9 cellular contexts compared by ENCODE assay signal in the genomic region with DNA sequence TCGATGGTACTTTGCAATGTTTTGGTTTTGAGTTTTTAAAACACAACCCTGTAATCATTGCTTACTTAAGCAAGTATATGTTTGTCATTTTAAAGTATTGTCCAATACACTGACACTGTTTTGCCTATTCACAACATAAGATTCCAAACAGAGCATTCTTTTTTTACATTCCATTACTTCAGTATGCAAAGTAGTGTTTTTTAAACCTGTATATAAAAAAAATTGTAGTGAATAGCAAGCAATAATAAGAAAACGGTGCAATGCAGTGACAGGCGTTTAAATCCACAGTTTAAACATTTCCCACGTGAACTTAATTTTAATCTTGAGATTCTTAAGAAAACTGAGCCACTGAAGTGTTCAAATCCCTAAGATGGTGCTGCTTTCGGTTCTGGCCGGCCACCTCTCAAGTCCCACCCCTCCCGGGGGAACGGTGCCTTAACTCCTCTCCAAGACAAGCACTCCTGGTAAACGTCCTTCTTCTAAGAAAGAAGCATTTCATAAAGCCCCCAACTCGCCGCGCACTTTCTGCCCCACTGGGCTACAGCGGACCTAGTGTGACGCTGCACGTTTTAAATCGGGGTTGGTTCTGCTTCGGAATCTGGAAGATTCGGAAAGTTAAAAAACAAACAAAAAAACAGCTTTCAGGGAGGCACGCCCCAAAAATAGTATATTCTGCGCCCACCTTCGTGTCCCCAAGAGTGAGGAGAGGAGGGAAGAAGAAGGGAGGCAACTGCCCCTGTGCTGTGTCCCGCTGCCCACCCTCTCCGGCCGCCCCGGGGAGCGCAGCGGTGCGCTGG. TPM values are rescaled to one million over a fixed set of nuclear protein-coding genes. Genes with fewer than 3 reads are reported as not detected.
A peak's percentile ranks its signal among the peaks of the same experiment; 100 is the strongest.
DNase-seq lines count a peak whose midpoint lies in the region; ATAC-seq and TF ChIP-seq lines count a peak whose summit lies in the region.
"Had no signal": no experiment of that assay in that cellular context is flagged by ENCODE, and none has a peak within 500 bp of the region (broad histone marks: within the 10 kb centered on the region; RNA-seq: fewer than 3 reads in every experiment).

No MANE protein-coding gene starts in this region.

- no peak for DNase-seq in T-helper 2 cell treated with Interferon-gamma antibody and Interleukin-4, amounts not matched to agents 5 μg/mL and 100 μg/mL, for 36 hours (ENCODE audit: low spot score)
- DNase-seq in T-helper 2 cell: no peak
- DNase-seq in lung (ENCODE audit: low spot score): no peak
- no peak for DNase-seq in transverse colon
- DNase-seq in SHP77 (lab: John Stamatoyannopoulos, UW): no peak
- DNase-seq in naive thymus-derived CD8-positive, alpha-beta T cell: no peak

- H3K4me3 ChIP-seq in ectodermal cell (ENCODE audit: insufficient read depth, low read depth, low read length): peak overlapping the region; percentile 41
- peak overlapping the region; percentile 56 for H3K4me3 ChIP-seq in lung
- H3K4me3 ChIP-seq in transverse colon: peak overlapping the region; percentile 16 to 65 (median 54)
- H3K4me3 ChIP-seq: BLaER1 treated with 17β-estradiol and CSF1 and Interleukin-3, amounts not matched to agents 10 nM and 100 nM had no signal

- no peak for ATAC-seq in lung (ENCODE audit: insufficient read depth, low FRiP score)
- ATAC-seq in naive thymus-derived CD8-positive, alpha-beta T cell: no peak
- ATAC-seq in GM18520 (IDR thresholded peaks at IDR 0.05; ENCODE audit: unreplicated experiment): no peak

- no peaks in the 10 kb centered on the region for H3K4me1 Mint-ChIP-seq in T-helper 2 cell treated with Interferon-gamma antibody and Interleukin-4, amounts not matched to agents 5 μg/mL and 100 μg/mL, for 36 hours (ENCODE audit: low read depth)
- H3K4me1 Mint-ChIP-seq in naive thymus-derived CD8-positive, alpha-beta T cell: peaks cover 0 to 5% (median 2%) of the 10 kb centered on the region in 4 donors

- H3K27ac Mint-ChIP-seq in T-helper 2 cell treated with Interferon-gamma antibody and Interleukin-4, amounts not matched to agents 5 μg/mL and 100 μg/mL, for 36 hours: no peak overlapping the region
- H3K27ac Mint-ChIP-seq in naive thymus-derived CD8-positive, alpha-beta T cell: peak overlapping the region in 1 of 10 donors; percentile 13

- H3K9me3 Mint-ChIP-seq in T-helper 2 cell treated with Interferon-gamma antibody and Interleukin-4, amounts not matched to agents 5 μg/mL and 100 μg/mL, for 36 hours: no peaks in the 10 kb centered on the region
- H3K9me3 Mint-ChIP-seq in naive thymus-derived CD8-positive, alpha-beta T cell: peaks cover 0 to 18% (median 9%) of the 10 kb centered on the region in 9 donors

- TF ChIP-seq CTCF in lung (IDR thresholded peaks at IDR 0.05; ENCODE audit: control extremely low read depth, extremely low read depth) (no peak), transverse colon (IDR thresholded peaks at IDR 0.05) (no peak)

- H3K4me3 Mint-ChIP-seq in T-helper 2 cell treated with Interferon-gamma antibody and Interleukin-4, amounts not matched to agents 5 μg/mL and 100 μg/mL, for 36 hours: peak overlapping the region; percentile 29
- H3K4me3 Mint-ChIP-seq in naive thymus-derived CD8-positive, alpha-beta T cell: peak overlapping the region in 4 of 10 donors; percentile 8 to 56 (median 36)

- POLR2A ChIA-PET in naive thymus-derived CD8-positive, alpha-beta T cell (lab: Charles Lee): no interaction called here

- H3K27me3 Mint-ChIP-seq in T-helper 2 cell treated with Interferon-gamma antibody and Interleukin-4, amounts not matched to agents 5 μg/mL and 100 μg/mL, for 36 hours (ENCODE audit: low read depth): peaks cover 29% of the 10 kb centered on the region
- peaks cover 14 to 58% (median 39%) of the 10 kb centered on the region in 5 donors for H3K27me3 Mint-ChIP-seq in naive thymus-derived CD8-positive, alpha-beta T cell

- in situ Hi-C loops in transverse colon (cut with MboI; ENCODE audit: low pct_ligation_motif_present in 1 of 4, low pct_unique_long_range_greater_than_20kb in 1 of 4, low sequenced_read_pairs in 3 of 4): no loop called here

- no peaks in the 10 kb centered on the region for H3K4me1 ChIP-seq in ectodermal cell (ENCODE audit: control insufficient read depth, insufficient read depth, low read length)
- peaks cover 7 to 11% of the 10 kb centered on the region in 2 donors for H3K4me1 ChIP-seq in lung (ENCODE audit: control insufficient read depth in 2 of 2, insufficient read depth in 2 of 2, low read length in 2 of 2)
- H3K4me1 ChIP-seq in transverse colon: peaks cover 0 to 34% (median 22%) of the 10 kb centered on the region in 4 donors
- H3K4me1 ChIP-seq: BLaER1 treated with 17β-estradiol and CSF1 and Interleukin-3, amounts not matched to agents 10 nM and 100 nM had no signal

- H3K36me3 ChIP-seq in ectodermal cell (ENCODE audit: control insufficient read depth, insufficient read depth, low read length): no peaks in the 10 kb centered on the region
- no peaks in the 10 kb centered on the region for H3K36me3 ChIP-seq in lung (ENCODE audit: control insufficient read depth in 2 of 2, insufficient read depth in 2 of 2, low read length in 2 of 2)
- H3K36me3 ChIP-seq in transverse colon: no peaks in the 10 kb centered on the region
- H3K36me3 ChIP-seq: BLaER1 treated with 17β-estradiol and CSF1 and Interleukin-3, amounts not matched to agents 10 nM and 100 nM had no signal

- intact Hi-C loops in transverse colon (cut with DNase I; ENCODE audit: low total_unique reads): loop anchor here (5.0 kb wide), 1 partner anchor 61 kb away; no protein-coding TSS in a partner anchor

- no peak for TF ChIP-seq EP300 in transverse colon (IDR thresholded peaks at IDR 0.05; ENCODE audit: low read depth)

- no peak for TF ChIP-seq POLR2A in transverse colon (IDR thresholded peaks at IDR 0.05)

- no peaks in the 10 kb centered on the region for H3K36me3 Mint-ChIP-seq in T-helper 2 cell treated with Interferon-gamma antibody and Interleukin-4, amounts not matched to agents 5 μg/mL and 100 μg/mL, for 36 hours (ENCODE audit: low read depth)
- peaks cover 0 to 2% (median 0%) of the 10 kb centered on the region in 3 donors for H3K36me3 Mint-ChIP-seq in naive thymus-derived CD8-positive, alpha-beta T cell

- H3K27ac ChIP-seq in ectodermal cell (ENCODE audit: insufficient read depth, low read depth, low read length, poor library complexity, severe bottlenecking) (no peak overlapping the region), lung (ENCODE audit: low read depth in 1 of 2, low read length in 1 of 2) (peak overlapping the region; percentile 32 to 87), transverse colon (peak overlapping the region; percentile 70 to 82 (median 76))
- H3K27ac ChIP-seq: BLaER1 treated with 17β-estradiol and CSF1 and Interleukin-3, amounts not matched to agents 10 nM and 100 nM had no signal

- H3K27me3 ChIP-seq in ectodermal cell (ENCODE audit: control insufficient read depth, insufficient read depth, low read length, poor library complexity, severe bottlenecking): peaks cover 83% of the 10 kb centered on the region
- H3K27me3 ChIP-seq in lung (ENCODE audit: control insufficient read depth, insufficient read depth): peaks cover 6% of the 10 kb centered on the region
- H3K27me3 ChIP-seq in transverse colon: peaks cover 64% of the 10 kb centered on the region
- H3K27me3 ChIP-seq: BLaER1 treated with 17β-estradiol and CSF1 and Interleukin-3, amounts not matched to agents 10 nM and 100 nM had no signal

- WGBS in ectodermal cell, 2 experiments: 1 to 6% methylated on average over 27 to 28 of the region's 28 CpGs
- WGBS in lung, 2 donors: 4 to 5% methylated on average over 28 of the region's 28 CpGs
- WGBS in transverse colon (ENCODE audit: low coverage in 1 of 2), 2 donors: 5 to 8% methylated on average over 5 to 28 of the region's 28 CpGs

- no peaks in the 10 kb centered on the region for H3K9me3 ChIP-seq in ectodermal cell (ENCODE audit: control insufficient read depth, low read length)
- peaks cover 0 to 12% of the 10 kb centered on the region in 2 donors for H3K9me3 ChIP-seq in lung (ENCODE audit: control insufficient read depth in 2 of 2, insufficient read depth in 1 of 2, low read length in 1 of 2)
- H3K9me3 ChIP-seq in transverse colon: no peaks in the 10 kb centered on the region

RNA-seq across cellular contexts. Expression of gene PGR, which starts 2.9 kb away (rescaled TPM):
- polyA plus RNA-seq in ectodermal cell (2013, experiment 1 of 4): not detected
- polyA plus RNA-seq in ectodermal cell (2013, experiment 2 of 4): not detected
- not detected for polyA plus RNA-seq in ectodermal cell (2013, experiment 3 of 4)
- polyA plus RNA-seq in ectodermal cell (2013, experiment 4 of 4): not detected
- 1 to 10 TPM; 2.5 to 8.8 TPM for total RNA-seq in lung
- under 1 TPM; 0.16 to 0.18 TPM for polyA plus RNA-seq in lung
- total RNA-seq in transverse colon: 1 to 10 TPM in 3 of 4 donors, under 1 TPM in 1; 0.95 to 8.0 (median 1.7) TPM
- total RNA-seq in naive thymus-derived CD8-positive, alpha-beta T cell: not detected
- polyA plus RNA-seq in naive thymus-derived CD8-positive, alpha-beta T cell: not detected
